ENCODE assay signal across 16 cellular contexts in the genomic region with DNA sequence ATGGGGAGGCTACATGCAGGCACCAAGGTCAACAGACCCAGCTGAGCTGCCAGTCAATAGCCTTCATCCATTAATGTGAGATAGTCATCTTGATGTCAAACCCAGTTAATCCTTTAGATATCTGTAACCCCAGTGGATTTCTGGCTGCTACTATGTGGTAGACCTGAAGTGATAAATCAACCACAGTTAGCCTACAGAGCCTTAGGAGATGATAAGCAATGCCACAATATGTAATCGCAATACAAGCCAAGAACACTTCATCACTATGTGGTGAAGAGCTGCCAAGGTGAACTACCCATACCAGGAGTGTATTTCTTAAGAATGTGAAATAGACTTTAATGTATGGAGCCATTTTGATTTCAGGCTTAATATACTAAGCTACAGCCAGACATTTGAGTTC.
DNase-seq lines count a peak whose midpoint lies in the region; ATAC-seq and TF ChIP-seq lines count a peak whose summit lies in the region.
"Had no signal": no experiment of that assay in that cellular context is flagged by ENCODE, and none has a peak within 500 bp of the region (broad histone marks: within the 10 kb centered on the region; RNA-seq: fewer than 3 reads in every experiment).

No MANE protein-coding gene starts in this region.

- H3K27ac Mint-ChIP-seq in endodermal cell = no peak overlapping the region

- no peak overlapping the region for H3K23ac ChIP-seq in mesendoderm (ENCODE audit: low read length)

- H3K27me3 ChIP-seq in endodermal cell (ENCODE audit: control insufficient read depth, insufficient read depth, low read length, poor library complexity, severe bottlenecking) = peaks cover 31% of the 10 kb centered on the region
- no peaks in the 10 kb centered on the region for H3K27me3 ChIP-seq in mesendoderm (ENCODE audit: insufficient read depth, low read length, poor library complexity)
- no peaks in the 10 kb centered on the region for H3K27me3 ChIP-seq in prostate gland (replicated peaks; ENCODE audit: insufficient read depth)

- H4K5ac ChIP-seq in mesendoderm (ENCODE audit: low read length) = no peak overlapping the region

- peak; percentile 1 for DNase-seq in NCI-H226
- DNase-seq in endodermal cell = no peak
- peak; percentile 36 for DNase-seq in mesendoderm
- DNase-seq in dermis blood vessel endothelial cell = no peak
- no peak for DNase-seq in prostate gland (ENCODE audit: low spot score)
- DNase-seq: 8988T; C1 segment of cervical spinal cord; Calu3; CD4-positive, alpha-beta memory T cell; COR-L47; DMS53; DMS79 treated with DMSO at 0.1 percent for 48 hours; GF-D8; GOT3 had no signal

- H3K9me3 ChIP-seq in endodermal cell (ENCODE audit: control insufficient read depth, low read length) (peaks cover 19% of the 10 kb centered on the region), prostate gland (no peaks in the 10 kb centered on the region)
- H3K9me3 ChIP-seq: HAP-1 had no signal

- no peak overlapping the region for H3K4me3 Mint-ChIP-seq in endodermal cell
- H3K4me3 Mint-ChIP-seq: CD4-positive, alpha-beta memory T cell had no signal

- H3K4ac ChIP-seq in mesendoderm (ENCODE audit: low read depth, low read length) = no peak overlapping the region

- 87% methylated on average over 1 of the region's 1 CpG; no CpG with 5 or more reads in 1 of the 2 experiments for whole genome bisulfite sequencing in endodermal cell (ENCODE audit: insufficient coverage in 1 of 2, insufficient read length in 1 of 2), 2 experiments
- no CpG with 5 or more reads among the region's 1 CpG for WGBS in mesendoderm (ENCODE audit: extremely low coverage, insufficient coverage, low lambda C conversion rate)
- 100% methylated on average over 1 of the region's 1 CpG for WGBS in prostate gland

- no peak for TF ChIP-seq POLR2A in prostate gland (IDR thresholded peaks at IDR 0.05)

- peaks cover 25% of the 10 kb centered on the region for H3K27me3 Mint-ChIP-seq in endodermal cell (ENCODE audit: insufficient read depth)
- H3K27me3 Mint-ChIP-seq: CD4-positive, alpha-beta memory T cell had no signal

- H3K4me1 Mint-ChIP-seq in endodermal cell = peaks cover 32% of the 10 kb centered on the region
- H3K4me1 Mint-ChIP-seq: CD4-positive, alpha-beta memory T cell had no signal

- H3K27ac ChIP-seq in endodermal cell (ENCODE audit: low read depth, low read length) (no peak overlapping the region), mesendoderm (ENCODE audit: low read depth, low read length) (no peak overlapping the region), prostate gland (no peak overlapping the region)

- no peak for ATAC-seq in HG03342 (IDR thresholded peaks at IDR 0.05; ENCODE audit: unreplicated experiment)

- no peak overlapping the region for H4K8ac ChIP-seq in mesendoderm (ENCODE audit: low read depth, low read length)

- no peaks in the 10 kb centered on the region for H3K36me3 Mint-ChIP-seq in endodermal cell (ENCODE audit: low read depth)
- H3K36me3 Mint-ChIP-seq: CD4-positive, alpha-beta memory T cell had no signal

- peaks cover 12% of the 10 kb centered on the region for H3K9me3 Mint-ChIP-seq in endodermal cell

- H3K4me1 ChIP-seq in endodermal cell (ENCODE audit: control insufficient read depth, insufficient read depth, low read length) (no peaks in the 10 kb centered on the region), mesendoderm (ENCODE audit: control insufficient read depth, low read depth, low read length) (no peaks in the 10 kb centered on the region), prostate gland (replicated peaks) (no peaks in the 10 kb centered on the region)
- H3K4me1 ChIP-seq: HAP-1 had no signal

- H3K9ac ChIP-seq in endodermal cell (ENCODE audit: extremely low read depth, low read length, poor library complexity, severe bottlenecking) = no peak overlapping the region
- no peak overlapping the region for H3K9ac ChIP-seq in mesendoderm (ENCODE audit: low read length)

- H2BK15ac ChIP-seq in mesendoderm (replicated peaks; ENCODE audit: low read depth) = no peak overlapping the region

- no peak overlapping the region for H2BK5ac ChIP-seq in mesendoderm (ENCODE audit: low read length)

- no peak overlapping the region for H3K56ac ChIP-seq in mesendoderm (ENCODE audit: low read length)

- H2AK5ac ChIP-seq in mesendoderm (ENCODE audit: low read length) = no peak overlapping the region

- no peaks in the 10 kb centered on the region for H3K79me2 ChIP-seq in mesendoderm (ENCODE audit: control insufficient read depth, insufficient read depth, low read length)

- no peaks in the 10 kb centered on the region for H3K79me1 ChIP-seq in mesendoderm (ENCODE audit: low read length)

- H3K36me3 ChIP-seq in endodermal cell (ENCODE audit: control insufficient read depth, insufficient read depth, low read length) = no peaks in the 10 kb centered on the region
- no peaks in the 10 kb centered on the region for H3K36me3 ChIP-seq in mesendoderm (ENCODE audit: control insufficient read depth, insufficient read depth, low read length)
- no peaks in the 10 kb centered on the region for H3K36me3 ChIP-seq in prostate gland
- H3K36me3 ChIP-seq: HAP-1 had no signal

- TF ChIP-seq CTCF in endodermal cell (conservative IDR thresholded peaks at IDR 0.05) (no peak), prostate gland (IDR thresholded peaks at IDR 0.05) (no peak)

- no peak overlapping the region for H3K4me2 ChIP-seq in mesendoderm (ENCODE audit: low read length)

- intact Hi-C loops in prostate gland (cut with DNase I) = no loop called here

- H3K4me3 ChIP-seq in endodermal cell (ENCODE audit: low read length) (peak overlapping the region; percentile 10), mesendoderm (ENCODE audit: low read length) (no peak overlapping the region), prostate gland (no peak overlapping the region)
- H3K4me3 ChIP-seq: HAP-1 had no signal

- no peak overlapping the region for H2BK120ac ChIP-seq in mesendoderm (ENCODE audit: low read depth, low read length)

- no peak overlapping the region for H3K18ac ChIP-seq in mesendoderm (ENCODE audit: low read length)

Comparison
In these comparisons a context has a peak if more than half of its experiments do, and no peak if none do; other contexts are left out.
1. DNase-seq: peak in NCI-H226 (single experiment) and mesendoderm (single experiment); none in endodermal cell (single experiment), dermis blood vessel endothelial cell (single experiment) and prostate gland (single experiment).